In genomic region chr5:38094889-38095288, GRCh38 we compare ENCODE assay signal across 9 cellular contexts.
"Had no signal": no experiment of that assay in that cellular context is flagged by ENCODE, and none has a peak within 500 bp of the region (broad histone marks: within the 10 kb centered on the region; RNA-seq: fewer than 3 reads in every experiment).

No MANE protein-coding gene starts in this region.

- H3K36me3 ChIP-seq: HAP-1 had no signal

- H2AFZ ChIP-seq: GM23248 had no signal

- H3K4me3 ChIP-seq: GM23248, HAP-1, K562 had no signal

- H3K27ac Mint-ChIP-seq: HFFc6 had no signal

- ATAC-seq: HCT116, K562 had no signal

- DNase-seq: GM23248, H7, HFFc6, IMR-90, KG1 had no signal

- H3K4me3 Mint-ChIP-seq: HFFc6 had no signal

- H3K4me1 ChIP-seq: HAP-1 had no signal

- FAIRE-seq: K562 had no signal

- H3K27ac ChIP-seq: GM23248, HL-60 had no signal

- H3K9me3 Mint-ChIP-seq: HFFc6 had no signal
